Comparison of ENCODE assay signal across 7 cellular contexts in genomic region chr2:38720613-38721241, GRCh38. TPM values are rescaled to one million over a fixed set of nuclear protein-coding genes. Genes with fewer than 3 reads are reported as not detected.
A peak's percentile ranks its signal among the peaks of the same experiment; 100 is the strongest.
DNase-seq lines count a peak whose midpoint lies in the region; ATAC-seq and TF ChIP-seq lines count a peak whose summit lies in the region.

No MANE protein-coding gene starts in this region.

- ATAC-seq in GM21390 (IDR thresholded peaks at IDR 0.05; ENCODE audit: unreplicated experiment) (no peak), GM18505 (IDR thresholded peaks at IDR 0.05; ENCODE audit: unreplicated experiment) (no peak)

- TF ChIP-seq POLR2A in GM18505 (IDR thresholded peaks at IDR 0.05; ENCODE audit: borderline replicate concordance, extremely low read depth, insufficient read depth, insufficient read length): no peak

- peak; percentile 95 for DNase-seq in GM04504 (ENCODE audit: low read depth)
- DNase-seq in OCI-M1 (lab: John Stamatoyannopoulos, UW): peak; percentile 34
- DNase-seq in dedifferentiated amniotic fluid mesenchymal stem cell (ENCODE audit: extremely low spot score): peak; percentile 87
- DNase-seq in myocyte (ENCODE audit: low read depth): peak; percentile 96
- DNase-seq in cortex of kidney (lab: John Stamatoyannopoulos, UW): no peak

RNA-seq across cellular contexts. Expression of gene SRSF7, which starts 30.4 kb away (rescaled TPM):
- total RNA-seq in myocyte: 68.9 and 75.2 TPM in 2 replicates
- 62.2 TPM for polyA plus RNA-seq in myocyte (2012)

RNA-seq across cellular contexts. Expression of gene GALM, which starts 54.8 kb away (rescaled TPM):
- total RNA-seq in myocyte: 12.4 and 23.1 TPM in 2 replicates
- 13.9 TPM for polyA plus RNA-seq in myocyte (2012)

RNA-seq across cellular contexts. Expression of gene GEMIN6, which starts 57.3 kb away (rescaled TPM):
- total RNA-seq in myocyte: 7.9 and 8.2 TPM in 2 replicates
- 14.1 TPM for polyA plus RNA-seq in myocyte (2012)
